8 cellular contexts compared by ENCODE assay signal in the genomic region with DNA sequence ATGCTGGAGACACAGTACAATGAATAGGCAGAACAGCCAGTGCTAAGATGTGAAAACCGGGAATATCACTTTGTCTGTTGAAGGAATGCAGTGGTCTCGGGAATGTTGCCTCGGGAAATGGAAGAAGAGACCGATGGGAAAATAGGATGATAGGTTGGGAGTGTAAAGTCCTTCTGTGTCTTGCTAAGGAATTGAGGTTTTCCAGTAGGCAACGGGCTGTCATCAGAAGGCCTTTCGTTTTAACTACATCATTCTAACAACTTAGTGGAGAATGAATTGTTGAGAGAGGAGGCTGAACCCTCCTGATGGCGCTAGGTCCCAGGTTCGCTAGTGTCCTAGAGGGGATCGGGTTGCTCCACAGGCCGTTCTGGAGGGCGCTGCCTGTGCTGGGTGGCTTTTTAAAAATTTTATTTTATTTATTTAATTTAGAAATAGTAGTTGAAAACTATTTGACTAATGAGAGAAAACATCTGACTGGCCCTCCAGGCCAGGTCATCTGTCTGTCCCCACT. TPM values are rescaled to one million over a fixed set of nuclear protein-coding genes. Genes with fewer than 3 reads are reported as not detected.
A peak's percentile ranks its signal among the peaks of the same experiment; 100 is the strongest.
DNase-seq lines count a peak whose midpoint lies in the region; ATAC-seq, FAIRE-seq and TF ChIP-seq lines count a peak whose summit lies in the region.

No MANE protein-coding gene starts in this region.

- TF ChIP-seq RAD21 in A549 (conservative IDR thresholded peaks at IDR 0.05 in 1 of 2, IDR thresholded peaks at IDR 0.05 in 1 of 2), result no peak

- FAIRE-seq in A549 (lab: Jason Lieb, UNC) (no peak), RCC 7860 (lab: Jason Lieb, UNC) (no peak), endothelial cell of umbilical vein (lab: Jason Lieb, UNC) (no peak)

- H2AFZ ChIP-seq in endothelial cell of umbilical vein (ENCODE audit: low read depth, low read length), result peak overlapping the region; percentile 56

- TF ChIP-seq POLR2A in A549 (IDR thresholded peaks at IDR 0.05; ENCODE audit: low read length) (no peak), endothelial cell of umbilical vein (IDR thresholded peaks at IDR 0.05; ENCODE audit: low read depth, low read length) (no peak)

- H3K36me3 ChIP-seq in endothelial cell of umbilical vein (ENCODE audit: control insufficient read depth in 2 of 2, extremely low read depth in 1 of 2, insufficient read depth in 2 of 2, low read length in 2 of 2), result no peaks in the 10 kb centered on the region

- BruUV-seq in endothelial cell of umbilical vein (replicated peaks; lab: Mats Ljungman, UMichigan), result no TSS peak

- H3K27me3 ChIP-seq in endothelial cell of umbilical vein (ENCODE audit: control insufficient read depth in 2 of 2, insufficient read depth in 2 of 2, low read length in 2 of 2), result no peaks in the 10 kb centered on the region

- H3K9ac ChIP-seq in endothelial cell of umbilical vein (replicated peaks; ENCODE audit: extremely low read depth, insufficient read depth, low read length), result peak overlapping the region; percentile 95

- peak overlapping the region; percentile 94 to 98 for H3K27ac ChIP-seq in A549
- H3K27ac ChIP-seq in endothelial cell of umbilical vein (ENCODE audit: insufficient read depth, low read depth, low read length), result peak overlapping the region; percentile 85

- H3K9me3 ChIP-seq in A549 (no peaks in the 10 kb centered on the region), endothelial cell of umbilical vein (replicated peaks; ENCODE audit: control insufficient read depth, insufficient read depth, low read length) (no peaks in the 10 kb centered on the region)

- CTCF ChIA-PET in A549 (lab: Yijun Ruan, JAX) (interaction anchor here (0.6 to 2.2 kb wide), 12 partner anchors 9 to 299 kb away, joined by 3 to 8 read pairs (median 3); no protein-coding TSS in a partner anchor), endothelial cell of umbilical vein (lab: Charles Lee) (interaction anchor here (0.6 to 2.9 kb wide), 16 partner anchors 9 to 299 kb away, joined by 3 to 25 read pairs (median 6); partner anchors contain the start of gene FUNDC2)

- no peak for DNase-seq in A549 (ENCODE audit: low read depth in 1 of 2, low spot score in 1 of 2)
- DNase-seq in GM10266 (ENCODE audit: extremely low spot score), result peak; percentile 20
- DNase-seq in RCC 7860 (ENCODE audit: low spot score), result peak; percentile 9
- peak; percentile 66 for DNase-seq in endothelial cell of umbilical vein (ENCODE audit: low read depth, low spot score)
- DNase-seq in omental fat pad (ENCODE audit: low spot score), result no peak
- DNase-seq in islet precursor cell, result no peak

- TF ChIP-seq EP300 in A549 (IDR thresholded peaks at IDR 0.05), result no peak

- H3K4me2 ChIP-seq in A549, result peak overlapping the region; percentile 93
- H3K4me2 ChIP-seq in endothelial cell of umbilical vein (ENCODE audit: insufficient read depth, low read length), result peak overlapping the region; percentile 86

- H3K79me2 ChIP-seq in endothelial cell of umbilical vein (ENCODE audit: control insufficient read depth, insufficient read depth, low read length), result peaks cover 34% of the 10 kb centered on the region

- POLR2A ChIA-PET in A549 (lab: Yijun Ruan, JAX), result interaction anchor here (1.0 to 1.9 kb wide), 3 partner anchors 9 to 299 kb away, joined by 5 to 10 read pairs (median 6); partner anchors contain the start of gene FUNDC2
- POLR2A ChIA-PET in endothelial cell of umbilical vein (lab: Charles Lee), result interaction anchor here (1.3 kb wide), 1 partner anchor 17 kb away, joined by 3 read pairs; no protein-coding TSS in a partner anchor

- TF ChIP-seq CTCF in A549 (IDR thresholded peaks at IDR 0.05) (no peak; the same call in 2 of the 3 replicates), GM10266 (IDR thresholded peaks at IDR 0.05; ENCODE audit: control insufficient read depth, insufficient read depth, low read depth, missing control alignments) (no peak), endothelial cell of umbilical vein (IDR thresholded peaks at IDR 0.05; ENCODE audit: extremely low read depth in 1 of 2, insufficient read depth in 1 of 2, low read depth in 1 of 2, low read length in 2 of 2) (no peak), omental fat pad (IDR thresholded peaks at IDR 0.05) (no peak)

- no peaks in the 10 kb centered on the region for H4K20me1 ChIP-seq in endothelial cell of umbilical vein (replicated peaks; ENCODE audit: control insufficient read depth, extremely low read depth, insufficient read depth, low read length)

- H3K9me1 ChIP-seq in endothelial cell of umbilical vein (replicated peaks; ENCODE audit: control insufficient read depth, extremely low read depth, insufficient read depth, low read length), result no peaks in the 10 kb centered on the region

- WGBS in A549 (ENCODE audit: missing lambda C conversion rate), result 11% methylated on average over 11 of the region's 11 CpGs

- ATAC-seq in A549 (peak in 1 of 2 experiments; percentile 11; a peak in 2 of 6 replicates), omental fat pad (ENCODE audit: low FRiP score) (peak; percentile 8), GM18520 (IDR thresholded peaks at IDR 0.05; ENCODE audit: unreplicated experiment) (no peak), GM19395 (IDR thresholded peaks at IDR 0.05; ENCODE audit: unreplicated experiment) (no peak)

- intact Hi-C loops in endothelial cell of umbilical vein (cut with micrococcal nuclease), result loop anchor here (2.0 to 10.0 kb wide), 4 partner anchors 122 to 604 kb away; partner anchors contain the start of gene FUNDC2

- H3K4me1 ChIP-seq in A549 (peaks cover 14% of the 10 kb centered on the region), endothelial cell of umbilical vein (ENCODE audit: control insufficient read depth, extremely low read depth, insufficient read depth, low read length) (peaks cover 14% of the 10 kb centered on the region)

- H3K4me3 ChIP-seq in A549 (peak overlapping the region; percentile 99), endothelial cell of umbilical vein (replicated peaks in 1 of 3; ENCODE audit: insufficient read depth in 1 of 3, low read depth in 1 of 3, low read length in 3 of 3) (peak overlapping the region; percentile 79 to 97 (median 91))

- dilution Hi-C loops in endothelial cell of umbilical vein (cut with MboI; ENCODE audit: extremely low pct_ligation_motif_present, low sequenced_read_pairs), result no loop called here

TF ChIP-seq in A549, 52 proteins besides CTCF, POLR2A, EP300 and RAD21 (continues in another document):
- TF ChIP-seq FOSB (CRISPR knock-in tag; IDR thresholded peaks at IDR 0.05), result no peak
- no peak for TF ChIP-seq ATOH8 (CRISPR knock-in tag; IDR thresholded peaks at IDR 0.05; ENCODE audit: low read depth)
- no peak for TF ChIP-seq TP53 (CRISPR knock-in tag; IDR thresholded peaks at IDR 0.05)
- TF ChIP-seq KDM5A (IDR thresholded peaks at IDR 0.05), result no peak

TF ChIP-seq in endothelial cell of umbilical vein, 7 proteins besides CTCF, POLR2A, EP300 and RAD21:
- TF ChIP-seq, protein P1, sequence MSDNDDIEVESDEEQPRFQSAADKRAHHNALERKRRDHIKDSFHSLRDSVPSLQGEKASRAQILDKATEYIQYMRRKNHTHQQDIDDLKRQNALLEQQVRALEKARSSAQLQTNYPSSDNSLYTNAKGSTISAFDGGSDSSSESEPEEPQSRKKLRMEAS (IDR thresholded peaks at IDR 0.05; ENCODE audit: insufficient read depth, insufficient read length), result no peak
- TF ChIP-seq MYC (IDR thresholded peaks at IDR 0.05; ENCODE audit: low read depth, low read length) (no peak), FOS (IDR thresholded peaks at IDR 0.05; ENCODE audit: borderline replicate concordance, insufficient read depth, low read length) (no peak), POLR2AphosphoS5 (IDR thresholded peaks at IDR 0.05; ENCODE audit: insufficient read depth, low read depth, low read length) (no peak), JUN (IDR thresholded peaks at IDR 0.05; ENCODE audit: borderline replicate concordance, insufficient read depth, insufficient read length, low read depth) (no peak)

RNA-seq across cellular contexts. Expression of gene VBP1, which starts 0.7 kb away (rescaled TPM):
- 86.8 and 105 TPM in 2 replicates for polyA plus RNA-seq in A549 (2011; rRNA removed)
- 22.9 and 24.5 TPM in 2 replicates for polyA plus RNA-seq in A549 (2012; cell fraction: cytosol; rRNA removed)
- polyA plus RNA-seq in A549 (2012; cell fraction: nucleus; rRNA removed), result 4.9 and 10.9 TPM in 2 replicates
- polyA plus RNA-seq in A549 (2017; fragmentation: RNase III; extraction: RNeasy Plus Mini Kit Qiagen cat#74134 plus additional on column Dnase treatment), result 70.9 to 77.6 TPM (median 74.3 TPM) in 3 replicates
- polyA minus RNA-seq in A549 (2011; rRNA and poly(A)+ RNA removed), result 9.9 and 10.2 TPM in 2 replicates
- total RNA-seq in endothelial cell of umbilical vein, result 45.8 and 51.5 TPM in 2 replicates
- polyA plus RNA-seq in endothelial cell of umbilical vein, result 10.0 and 17.3 TPM in 2 replicates
- polyA plus RNA-seq in endothelial cell of umbilical vein (2011; cell fraction: cytosol; rRNA removed), result 29.0 and 29.4 TPM in 2 replicates
- polyA plus RNA-seq in endothelial cell of umbilical vein (2011; cell fraction: nucleus; rRNA removed), result 12.1 and 18.0 TPM in 2 replicates
- 49.7 and 69.8 TPM in 2 replicates for polyA plus RNA-seq in endothelial cell of umbilical vein (2012)
- polyA minus RNA-seq in endothelial cell of umbilical vein, result 8.8 and 10.1 TPM in 2 replicates
- polyA minus RNA-seq in endothelial cell of umbilical vein (2011; cell fraction: cytosol; rRNA and poly(A)+ RNA removed), result 21.4 TPM
- 4.5 and 7.5 TPM in 2 replicates for polyA minus RNA-seq in endothelial cell of umbilical vein (2011; cell fraction: nucleus; rRNA and poly(A)+ RNA removed)
- 10 to 100 TPM; 22.2 to 30.4 (median 25.7) TPM for total RNA-seq in omental fat pad

RNA-seq across cellular contexts. Expression of gene RAB39B, which starts 47.3 kb away (rescaled TPM):
- polyA plus RNA-seq in A549 (2011; rRNA removed) (4.1 and 4.4 TPM in 2 replicates), A549 (2017; fragmentation: RNase III; extraction: RNeasy Plus Mini Kit Qiagen cat#74134 plus additional on column Dnase treatment) (0.57 to 0.71 TPM (median 0.59 TPM) in 3 replicates), endothelial cell of umbilical vein (not detected in 2 replicates)
- 0.33 and 0.41 TPM in 2 replicates for polyA plus RNA-seq in A549 (2012; cell fraction: cytosol; rRNA removed)
- 0.16 and 0.18 TPM in 2 replicates for polyA plus RNA-seq in A549 (2012; cell fraction: nucleus; rRNA removed)
- 1.8 and 1.9 TPM in 2 replicates for polyA minus RNA-seq in A549 (2011; rRNA and poly(A)+ RNA removed)
- total RNA-seq in endothelial cell of umbilical vein (not detected in 2 replicates), omental fat pad (under 1 TPM; 0.19 to 0.37 (median 0.28) TPM)
- not detected in 2 replicates for polyA plus RNA-seq in endothelial cell of umbilical vein (2011; cell fraction: cytosol; rRNA removed)
- not detected in 2 replicates for polyA plus RNA-seq in endothelial cell of umbilical vein (2011; cell fraction: nucleus; rRNA removed)
- not detected in 2 replicates for polyA plus RNA-seq in endothelial cell of umbilical vein (2012)
- polyA minus RNA-seq in endothelial cell of umbilical vein, result not detected in 2 replicates
- polyA minus RNA-seq in endothelial cell of umbilical vein (2011; cell fraction: cytosol; rRNA and poly(A)+ RNA removed), result not detected
- not detected in 2 replicates for polyA minus RNA-seq in endothelial cell of umbilical vein (2011; cell fraction: nucleus; rRNA and poly(A)+ RNA removed)

Comparison
In these comparisons a context has a peak if more than half of its experiments do, and no peak if none do; other contexts are left out.
1. DNase-seq: peak in GM10266 (single experiment), RCC 7860 (single experiment) and endothelial cell of umbilical vein (single experiment); none in A549 (0 of 2), omental fat pad (single experiment) and islet precursor cell (single experiment).